In the genomic region with DNA sequence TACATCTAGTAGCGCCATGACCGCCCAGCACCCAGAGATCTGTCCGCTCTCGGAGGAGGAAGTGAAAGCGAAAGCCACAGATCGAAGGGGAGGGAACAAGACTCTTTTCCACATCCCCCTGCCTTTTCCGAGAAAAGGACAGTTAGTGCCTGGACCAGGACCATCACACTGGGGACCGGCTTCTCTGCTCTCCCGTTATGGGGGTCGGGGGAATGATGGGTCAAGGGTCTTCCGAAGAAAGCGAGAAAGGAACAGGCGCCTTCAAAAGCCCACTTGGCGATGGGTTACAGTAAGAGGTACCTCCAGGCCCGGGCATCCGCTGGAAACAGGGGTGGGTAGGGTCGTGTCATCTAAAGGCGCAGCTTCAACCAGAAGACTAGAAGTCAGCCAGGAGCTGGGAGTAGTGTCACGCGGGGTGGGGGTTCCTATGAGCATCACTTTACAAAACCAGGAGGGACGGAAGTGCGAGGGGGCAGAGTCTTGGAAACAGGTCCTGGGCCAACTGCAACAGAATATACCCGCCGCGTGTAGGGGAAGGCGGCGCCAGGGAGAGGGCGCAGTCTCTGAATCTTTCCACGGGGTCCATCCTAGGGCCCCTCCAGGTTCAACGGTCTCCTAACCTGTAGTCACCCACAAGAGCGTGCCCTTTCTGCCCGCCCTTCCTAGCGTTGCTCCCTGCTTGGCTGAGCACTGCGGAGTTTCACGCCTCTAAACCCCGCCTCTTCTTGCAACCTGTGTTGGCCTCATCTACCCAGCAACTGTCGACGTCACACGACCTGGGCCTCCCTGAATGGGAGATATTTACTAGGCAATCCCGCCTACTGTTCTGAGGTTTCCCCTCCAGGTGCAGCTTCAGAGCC, we compare ENCODE assay signal across 1 cellular context.
A peak's percentile ranks its signal among the peaks of the same experiment; 100 is the strongest.
TF ChIP-seq lines count a peak whose summit lies in the region.

PSMB8 (minus strand) TSS at position 69 of the 860 bp plus-strand sequence; CDS start at position 18, 51 bp downstream.

TF ChIP-seq in HepG2, 621 proteins besides CTCF, POLR2A, EP300 and RAD21 (continued from another document and continues in another):
- TF ChIP-seq, protein P1, sequence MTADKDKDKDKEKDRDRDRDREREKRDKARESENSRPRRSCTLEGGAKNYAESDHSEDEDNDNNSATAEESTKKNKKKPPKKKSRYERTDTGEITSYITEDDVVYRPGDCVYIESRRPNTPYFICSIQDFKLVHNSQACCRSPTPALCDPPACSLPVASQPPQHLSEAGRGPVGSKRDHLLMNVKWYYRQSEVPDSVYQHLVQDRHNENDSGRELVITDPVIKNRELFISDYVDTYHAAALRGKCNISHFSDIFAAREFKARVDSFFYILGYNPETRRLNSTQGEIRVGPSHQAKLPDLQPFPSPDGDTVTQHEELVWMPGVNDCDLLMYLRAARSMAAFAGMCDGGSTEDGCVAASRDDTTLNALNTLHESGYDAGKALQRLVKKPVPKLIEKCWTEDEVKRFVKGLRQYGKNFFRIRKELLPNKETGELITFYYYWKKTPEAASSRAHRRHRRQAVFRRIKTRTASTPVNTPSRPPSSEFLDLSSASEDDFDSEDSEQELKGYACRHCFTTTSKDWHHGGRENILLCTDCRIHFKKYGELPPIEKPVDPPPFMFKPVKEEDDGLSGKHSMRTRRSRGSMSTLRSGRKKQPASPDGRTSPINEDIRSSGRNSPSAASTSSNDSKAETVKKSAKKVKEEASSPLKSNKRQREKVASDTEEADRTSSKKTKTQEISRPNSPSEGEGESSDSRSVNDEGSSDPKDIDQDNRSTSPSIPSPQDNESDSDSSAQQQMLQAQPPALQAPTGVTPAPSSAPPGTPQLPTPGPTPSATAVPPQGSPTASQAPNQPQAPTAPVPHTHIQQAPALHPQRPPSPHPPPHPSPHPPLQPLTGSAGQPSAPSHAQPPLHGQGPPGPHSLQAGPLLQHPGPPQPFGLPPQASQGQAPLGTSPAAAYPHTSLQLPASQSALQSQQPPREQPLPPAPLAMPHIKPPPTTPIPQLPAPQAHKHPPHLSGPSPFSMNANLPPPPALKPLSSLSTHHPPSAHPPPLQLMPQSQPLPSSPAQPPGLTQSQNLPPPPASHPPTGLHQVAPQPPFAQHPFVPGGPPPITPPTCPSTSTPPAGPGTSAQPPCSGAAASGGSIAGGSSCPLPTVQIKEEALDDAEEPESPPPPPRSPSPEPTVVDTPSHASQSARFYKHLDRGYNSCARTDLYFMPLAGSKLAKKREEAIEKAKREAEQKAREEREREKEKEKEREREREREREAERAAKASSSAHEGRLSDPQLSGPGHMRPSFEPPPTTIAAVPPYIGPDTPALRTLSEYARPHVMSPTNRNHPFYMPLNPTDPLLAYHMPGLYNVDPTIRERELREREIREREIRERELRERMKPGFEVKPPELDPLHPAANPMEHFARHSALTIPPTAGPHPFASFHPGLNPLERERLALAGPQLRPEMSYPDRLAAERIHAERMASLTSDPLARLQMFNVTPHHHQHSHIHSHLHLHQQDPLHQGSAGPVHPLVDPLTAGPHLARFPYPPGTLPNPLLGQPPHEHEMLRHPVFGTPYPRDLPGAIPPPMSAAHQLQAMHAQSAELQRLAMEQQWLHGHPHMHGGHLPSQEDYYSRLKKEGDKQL (CRISPR knock-in tag; IDR thresholded peaks at IDR 0.05; ENCODE audit: low read depth), result no peak
- TF ChIP-seq NR2F2 (IDR thresholded peaks at IDR 0.05; ENCODE audit: borderline replicate concordance, low read depth), result no peak
- TF ChIP-seq ARNT2 (CRISPR knock-in tag; IDR thresholded peaks at IDR 0.05; ENCODE audit: low read depth), result 0 out of 2 replicates have a peak, but pooled peaks have one; percentile 15
- TF ChIP-seq NR2F1 (CRISPR knock-in tag; IDR thresholded peaks at IDR 0.05), result peak in 1 of 2 experiments; percentile 29; a peak in 1 of 4 replicates
- 0 out of 2 replicates have a peak, but pooled peaks have one; percentile 1 for TF ChIP-seq MTA1 (CRISPR knock-in tag; IDR thresholded peaks at IDR 0.05; ENCODE audit: borderline replicate concordance)
- peak; percentile 62 for TF ChIP-seq TFDP2 (CRISPR knock-in tag; IDR thresholded peaks at IDR 0.05)
- TF ChIP-seq SPEN (CRISPR knock-in tag; IDR thresholded peaks at IDR 0.05; ENCODE audit: low read depth), result no peak; the same call in none of the 2 replicates
- TF ChIP-seq RXRA (CRISPR knock-in tag; IDR thresholded peaks at IDR 0.05), result peak; percentile 43; the same call in 1 of the 2 replicates
- TF ChIP-seq, protein P2, sequence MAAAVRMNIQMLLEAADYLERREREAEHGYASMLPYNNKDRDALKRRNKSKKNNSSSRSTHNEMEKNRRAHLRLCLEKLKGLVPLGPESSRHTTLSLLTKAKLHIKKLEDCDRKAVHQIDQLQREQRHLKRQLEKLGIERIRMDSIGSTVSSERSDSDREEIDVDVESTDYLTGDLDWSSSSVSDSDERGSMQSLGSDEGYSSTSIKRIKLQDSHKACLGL (CRISPR knock-in tag; IDR thresholded peaks at IDR 0.05), result peak; percentile 52; the same call in 1 of the 2 replicates
- TF ChIP-seq GTF3A (CRISPR knock-in tag; conservative IDR thresholded peaks at IDR 0.05), result no peak
- 0 out of 2 replicates have a peak, but pooled peaks have one; percentile 50 for TF ChIP-seq ZNF224 (CRISPR knock-in tag; IDR thresholded peaks at IDR 0.05)
- TF ChIP-seq TCF12 (IDR thresholded peaks at IDR 0.05), result no peak
- peak; percentile 61; the same call in 1 of the 2 replicates for TF ChIP-seq TCF12 (CRISPR knock-in tag; IDR thresholded peaks at IDR 0.05)
- no peak for TF ChIP-seq FOXP1 (IDR thresholded peaks at IDR 0.05)
- TF ChIP-seq FOXP1 (CRISPR knock-in tag; IDR thresholded peaks at IDR 0.05), result peak; percentile 16; the same call in 1 of the 2 replicates
- TF ChIP-seq ZNF589 (CRISPR knock-in tag; conservative IDR thresholded peaks at IDR 0.05), result no peak
- TF ChIP-seq XBP1 (CRISPR knock-in tag; IDR thresholded peaks at IDR 0.05), result no peak
- TF ChIP-seq ZNF607 (CRISPR knock-in tag; IDR thresholded peaks at IDR 0.05; ENCODE audit: borderline replicate concordance), result peak; percentile 79; the same call in 1 of the 2 replicates
- peak; percentile 85 for TF ChIP-seq KDM2A (CRISPR knock-in tag; IDR thresholded peaks at IDR 0.05; ENCODE audit: borderline replicate concordance, low read depth)
- peak; percentile 36; the same call in 1 of the 2 replicates for TF ChIP-seq YEATS2 (CRISPR knock-in tag; IDR thresholded peaks at IDR 0.05; ENCODE audit: borderline replicate concordance)
- peak; percentile 100 for TF ChIP-seq RFXAP (CRISPR knock-in tag; IDR thresholded peaks at IDR 0.05; ENCODE audit: borderline replicate concordance)
- TF ChIP-seq SP5 (CRISPR knock-in tag; IDR thresholded peaks at IDR 0.05; ENCODE audit: borderline replicate concordance, low read depth), result peak; percentile 56
- peak; percentile 14; the same call in 1 of the 2 replicates for TF ChIP-seq NRL (CRISPR knock-in tag; IDR thresholded peaks at IDR 0.05; ENCODE audit: borderline replicate concordance)
- TF ChIP-seq SOX13 (IDR thresholded peaks at IDR 0.05), result 0 out of 2 replicates have a peak, but pooled peaks have one; percentile 19
- no peak for TF ChIP-seq SOX13 (CRISPR knock-in tag; conservative IDR thresholded peaks at IDR 0.05 in 1 of 2, IDR thresholded peaks at IDR 0.05 in 1 of 2)
- TF ChIP-seq ZSCAN25 (CRISPR knock-in tag; IDR thresholded peaks at IDR 0.05), result peak; percentile 16
- TF ChIP-seq IKZF4 (CRISPR knock-in tag; IDR thresholded peaks at IDR 0.05; ENCODE audit: borderline replicate concordance, low read depth, not compliant biosample characterization), result peak; percentile 15
- no peak for TF ChIP-seq ZNF34 (CRISPR knock-in tag; IDR thresholded peaks at IDR 0.05; ENCODE audit: borderline replicate concordance)
- peak; percentile 44; the same call in 1 of the 2 replicates for TF ChIP-seq NFKB2 (CRISPR knock-in tag; IDR thresholded peaks at IDR 0.05; ENCODE audit: borderline replicate concordance)
- TF ChIP-seq, protein P3, sequence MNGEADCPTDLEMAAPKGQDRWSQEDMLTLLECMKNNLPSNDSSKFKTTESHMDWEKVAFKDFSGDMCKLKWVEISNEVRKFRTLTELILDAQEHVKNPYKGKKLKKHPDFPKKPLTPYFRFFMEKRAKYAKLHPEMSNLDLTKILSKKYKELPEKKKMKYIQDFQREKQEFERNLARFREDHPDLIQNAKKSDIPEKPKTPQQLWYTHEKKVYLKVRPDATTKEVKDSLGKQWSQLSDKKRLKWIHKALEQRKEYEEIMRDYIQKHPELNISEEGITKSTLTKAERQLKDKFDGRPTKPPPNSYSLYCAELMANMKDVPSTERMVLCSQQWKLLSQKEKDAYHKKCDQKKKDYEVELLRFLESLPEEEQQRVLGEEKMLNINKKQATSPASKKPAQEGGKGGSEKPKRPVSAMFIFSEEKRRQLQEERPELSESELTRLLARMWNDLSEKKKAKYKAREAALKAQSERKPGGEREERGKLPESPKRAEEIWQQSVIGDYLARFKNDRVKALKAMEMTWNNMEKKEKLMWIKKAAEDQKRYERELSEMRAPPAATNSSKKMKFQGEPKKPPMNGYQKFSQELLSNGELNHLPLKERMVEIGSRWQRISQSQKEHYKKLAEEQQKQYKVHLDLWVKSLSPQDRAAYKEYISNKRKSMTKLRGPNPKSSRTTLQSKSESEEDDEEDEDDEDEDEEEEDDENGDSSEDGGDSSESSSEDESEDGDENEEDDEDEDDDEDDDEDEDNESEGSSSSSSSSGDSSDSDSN (CRISPR knock-in tag; IDR thresholded peaks at IDR 0.05), result peak; percentile 62
- no peak for TF ChIP-seq ZZZ3 (CRISPR knock-in tag; IDR thresholded peaks at IDR 0.05; ENCODE audit: borderline replicate concordance)
- TF ChIP-seq MXI1 (IDR thresholded peaks at IDR 0.05; ENCODE audit: borderline replicate concordance, low read depth, low read length), result peak; percentile 82; the same call in 1 of the 3 replicates
- TF ChIP-seq POLR2AphosphoS5 (IDR thresholded peaks at IDR 0.05; ENCODE audit: low read depth, low read length), result peak; percentile 73
- TF ChIP-seq, protein P4, sequence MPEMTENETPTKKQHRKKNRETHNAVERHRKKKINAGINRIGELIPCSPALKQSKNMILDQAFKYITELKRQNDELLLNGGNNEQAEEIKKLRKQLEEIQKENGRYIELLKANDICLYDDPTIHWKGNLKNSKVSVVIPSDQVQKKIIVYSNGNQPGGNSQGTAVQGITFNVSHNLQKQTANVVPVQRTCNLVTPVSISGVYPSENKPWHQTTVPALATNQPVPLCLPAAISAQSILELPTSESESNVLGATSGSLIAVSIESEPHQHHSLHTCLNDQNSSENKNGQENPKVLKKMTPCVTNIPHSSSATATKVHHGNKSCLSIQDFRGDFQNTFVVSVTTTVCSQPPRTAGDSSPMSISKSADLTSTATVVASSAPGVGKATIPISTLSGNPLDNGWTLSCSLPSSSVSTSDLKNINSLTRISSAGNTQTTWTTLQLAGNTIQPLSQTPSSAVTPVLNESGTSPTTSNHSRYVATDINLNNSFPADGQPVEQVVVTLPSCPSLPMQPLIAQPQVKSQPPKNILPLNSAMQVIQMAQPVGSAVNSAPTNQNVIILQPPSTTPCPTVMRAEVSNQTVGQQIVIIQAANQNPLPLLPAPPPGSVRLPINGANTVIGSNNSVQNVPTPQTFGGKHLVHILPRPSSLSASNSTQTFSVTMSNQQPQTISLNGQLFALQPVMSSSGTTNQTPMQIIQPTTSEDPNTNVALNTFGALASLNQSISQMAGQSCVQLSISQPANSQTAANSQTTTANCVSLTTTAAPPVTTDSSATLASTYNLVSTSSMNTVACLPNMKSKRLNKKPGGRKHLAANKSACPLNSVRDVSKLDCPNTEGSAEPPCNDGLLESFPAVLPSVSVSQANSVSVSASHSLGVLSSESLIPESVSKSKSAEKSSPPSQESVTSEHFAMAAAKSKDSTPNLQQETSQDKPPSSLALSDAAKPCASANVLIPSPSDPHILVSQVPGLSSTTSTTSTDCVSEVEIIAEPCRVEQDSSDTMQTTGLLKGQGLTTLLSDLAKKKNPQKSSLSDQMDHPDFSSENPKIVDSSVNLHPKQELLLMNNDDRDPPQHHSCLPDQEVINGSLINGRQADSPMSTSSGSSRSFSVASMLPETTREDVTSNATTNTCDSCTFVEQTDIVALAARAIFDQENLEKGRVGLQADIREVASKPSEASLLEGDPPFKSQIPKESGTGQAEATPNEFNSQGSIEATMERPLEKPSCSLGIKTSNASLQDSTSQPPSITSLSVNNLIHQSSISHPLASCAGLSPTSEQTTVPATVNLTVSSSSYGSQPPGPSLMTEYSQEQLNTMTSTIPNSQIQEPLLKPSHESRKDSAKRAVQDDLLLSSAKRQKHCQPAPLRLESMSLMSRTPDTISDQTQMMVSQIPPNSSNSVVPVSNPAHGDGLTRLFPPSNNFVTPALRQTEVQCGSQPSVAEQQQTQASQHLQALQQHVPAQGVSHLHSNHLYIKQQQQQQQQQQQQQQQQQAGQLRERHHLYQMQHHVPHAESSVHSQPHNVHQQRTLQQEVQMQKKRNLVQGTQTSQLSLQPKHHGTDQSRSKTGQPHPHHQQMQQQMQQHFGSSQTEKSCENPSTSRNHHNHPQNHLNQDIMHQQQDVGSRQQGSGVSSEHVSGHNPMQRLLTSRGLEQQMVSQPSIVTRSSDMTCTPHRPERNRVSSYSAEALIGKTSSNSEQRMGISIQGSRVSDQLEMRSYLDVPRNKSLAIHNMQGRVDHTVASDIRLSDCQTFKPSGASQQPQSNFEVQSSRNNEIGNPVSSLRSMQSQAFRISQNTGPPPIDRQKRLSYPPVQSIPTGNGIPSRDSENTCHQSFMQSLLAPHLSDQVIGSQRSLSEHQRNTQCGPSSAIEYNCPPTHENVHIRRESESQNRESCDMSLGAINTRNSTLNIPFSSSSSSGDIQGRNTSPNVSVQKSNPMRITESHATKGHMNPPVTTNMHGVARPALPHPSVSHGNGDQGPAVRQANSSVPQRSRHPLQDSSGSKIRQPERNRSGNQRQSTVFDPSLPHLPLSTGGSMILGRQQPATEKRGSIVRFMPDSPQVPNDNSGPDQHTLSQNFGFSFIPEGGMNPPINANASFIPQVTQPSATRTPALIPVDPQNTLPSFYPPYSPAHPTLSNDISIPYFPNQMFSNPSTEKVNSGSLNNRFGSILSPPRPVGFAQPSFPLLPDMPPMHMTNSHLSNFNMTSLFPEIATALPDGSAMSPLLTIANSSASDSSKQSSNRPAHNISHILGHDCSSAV (CRISPR knock-in tag; IDR thresholded peaks at IDR 0.05; ENCODE audit: borderline replicate concordance), result no peak
- no peak for TF ChIP-seq EHMT2 (IDR thresholded peaks at IDR 0.05; ENCODE audit: borderline replicate concordance, low read depth, low read length)
